21 cellular contexts compared by ENCODE assay signal in the genomic region with DNA sequence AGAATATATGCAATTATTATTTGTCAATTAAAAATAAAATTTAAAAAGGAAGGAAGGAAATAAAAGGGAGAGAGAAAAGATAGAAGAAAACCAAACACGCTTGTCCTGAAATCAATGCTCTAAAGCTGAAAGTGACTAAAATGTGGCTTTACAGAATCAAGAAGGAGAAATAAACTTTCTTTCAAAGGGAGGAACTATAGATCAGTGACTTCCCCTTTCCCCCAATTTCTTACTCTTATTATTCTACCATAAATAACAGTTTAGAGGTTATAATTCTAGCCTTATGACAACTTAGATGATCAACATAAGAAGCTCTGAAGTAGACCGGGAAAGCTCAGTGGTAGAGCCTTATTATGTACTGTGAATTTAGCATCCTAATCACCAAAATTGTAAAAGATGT.
A peak's percentile ranks its signal among the peaks of the same experiment; 100 is the strongest.
DNase-seq lines count a peak whose midpoint lies in the region; ATAC-seq and TF ChIP-seq lines count a peak whose summit lies in the region.
"Had no signal": no experiment of that assay in that cellular context is flagged by ENCODE, and none has a peak within 500 bp of the region (broad histone marks: within the 10 kb centered on the region; RNA-seq: fewer than 3 reads in every experiment).

No MANE protein-coding gene starts in this region.

- ATAC-seq in stimulated activated effector memory CD8-positive, alpha-beta T cell treated with anti-CD3 and anti-CD28 coated beads, Interleukin-12 subunit alpha, Interleukin-12 subunit beta, amount 100 ng/mL, for 72 hours: no peak
- no peak for ATAC-seq in GM18505 (IDR thresholded peaks at IDR 0.05; ENCODE audit: unreplicated experiment)
- ATAC-seq in GM21367 (IDR thresholded peaks at IDR 0.05; ENCODE audit: unreplicated experiment): no peak
- ATAC-seq in left cardiac atrium: no peak
- ATAC-seq: foreskin keratinocyte, mucosa of descending colon, Right ventricle myocardium inferior had no signal

- H3K4me2 ChIP-seq in Karpas-422 (ENCODE audit: low read depth, low read length, poor library complexity, severe bottlenecking): no peak overlapping the region
- H3K4me2 ChIP-seq: hepatocyte, smooth muscle cell had no signal

- peaks cover 6% of the 10 kb centered on the region for H3K9me3 Mint-ChIP-seq in activated naive CD4-positive, alpha-beta T cell treated with anti-CD3 and anti-CD28 coated beads, Interleukin-2, amount 50 U/mL, for 24 hours
- H3K9me3 Mint-ChIP-seq in activated T-helper 1 cell treated with anti-CD3 and anti-CD28 coated beads, Interleukin-12 subunit alpha, Interleukin-12 subunit beta, Interleukin-2, Interleukin-4 antibody, amounts not matched to agents 30 ng/mL and 10 ng/mL and 1 ng/mL, durations not matched to agents 14 hours and 24 hours and 36 hours: no peaks in the 10 kb centered on the region
- H3K9me3 Mint-ChIP-seq in stimulated activated effector memory CD8-positive, alpha-beta T cell treated with anti-CD3 and anti-CD28 coated beads, Interleukin-12 subunit alpha, Interleukin-12 subunit beta, amount 100 ng/mL, for 72 hours: no peaks in the 10 kb centered on the region

- H2AFZ ChIP-seq in Karpas-422 (ENCODE audit: low read length): no peak overlapping the region
- H2AFZ ChIP-seq: hepatocyte had no signal

- H3K36me3 ChIP-seq in Karpas-422 (ENCODE audit: insufficient read depth, low read length): no peaks in the 10 kb centered on the region
- H3K36me3 ChIP-seq: ascending aorta had no signal

- H3K36me3 Mint-ChIP-seq in activated naive CD4-positive, alpha-beta T cell treated with anti-CD3 and anti-CD28 coated beads, Interleukin-2, amount 50 U/mL, for 24 hours: peaks cover 12% of the 10 kb centered on the region
- H3K36me3 Mint-ChIP-seq in activated T-helper 1 cell treated with anti-CD3 and anti-CD28 coated beads, Interleukin-12 subunit alpha, Interleukin-12 subunit beta, Interleukin-2, Interleukin-4 antibody, amounts not matched to agents 30 ng/mL and 10 ng/mL and 1 ng/mL, durations not matched to agents 14 hours and 24 hours and 36 hours (ENCODE audit: low read depth): peaks cover 14% of the 10 kb centered on the region
- H3K36me3 Mint-ChIP-seq in stimulated activated effector memory CD8-positive, alpha-beta T cell treated with anti-CD3 and anti-CD28 coated beads, Interleukin-12 subunit alpha, Interleukin-12 subunit beta, amount 100 ng/mL, for 72 hours: peaks cover 25% of the 10 kb centered on the region

- no peaks in the 10 kb centered on the region for H3K9me2 ChIP-seq in Karpas-422 (replicated peaks; ENCODE audit: insufficient read depth, low read length)

- intact Hi-C loops in activated T-helper 1 cell treated with anti-CD3 and anti-CD28 coated beads, Interleukin-12 subunit alpha, Interleukin-12 subunit beta, Interleukin-2, Interleukin-4 antibody, amounts not matched to agents 30 ng/mL and 10 ng/mL and 1 ng/mL, durations not matched to agents 14 hours and 24 hours and 36 hours (cut with micrococcal nuclease): loop anchor here (2.0 kb wide), 1 partner anchor 13 kb away; no protein-coding TSS in a partner anchor
- intact Hi-C loops in left cardiac atrium (cut with DNase I): loop anchor here in 1 of 2 donors (10.0 kb wide), 1 partner anchor 217 kb away; no protein-coding TSS in a partner anchor

- no peak for TF ChIP-seq POLR2A in GM18505 (IDR thresholded peaks at IDR 0.05; ENCODE audit: borderline replicate concordance, extremely low read depth, insufficient read depth, insufficient read length)

- peak overlapping the region; percentile 15 for H3K4me3 Mint-ChIP-seq in activated naive CD4-positive, alpha-beta T cell treated with anti-CD3 and anti-CD28 coated beads, Interleukin-2, amount 50 U/mL, for 24 hours
- H3K4me3 Mint-ChIP-seq in activated T-helper 1 cell treated with anti-CD3 and anti-CD28 coated beads, Interleukin-12 subunit alpha, Interleukin-12 subunit beta, Interleukin-2, Interleukin-4 antibody, amounts not matched to agents 30 ng/mL and 10 ng/mL and 1 ng/mL, durations not matched to agents 14 hours and 24 hours and 36 hours: peak overlapping the region; percentile 11
- peak overlapping the region; percentile 65 for H3K4me3 Mint-ChIP-seq in stimulated activated effector memory CD8-positive, alpha-beta T cell treated with anti-CD3 and anti-CD28 coated beads, Interleukin-12 subunit alpha, Interleukin-12 subunit beta, amount 100 ng/mL, for 72 hours

- H3K79me2 ChIP-seq in Karpas-422 (ENCODE audit: low read length): no peaks in the 10 kb centered on the region
- H3K79me2 ChIP-seq: hepatocyte had no signal

- H3K27me3 Mint-ChIP-seq in activated naive CD4-positive, alpha-beta T cell treated with anti-CD3 and anti-CD28 coated beads, Interleukin-2, amount 50 U/mL, for 24 hours: no peaks in the 10 kb centered on the region
- no peaks in the 10 kb centered on the region for H3K27me3 Mint-ChIP-seq in activated T-helper 1 cell treated with anti-CD3 and anti-CD28 coated beads, Interleukin-12 subunit alpha, Interleukin-12 subunit beta, Interleukin-2, Interleukin-4 antibody, amounts not matched to agents 30 ng/mL and 10 ng/mL and 1 ng/mL, durations not matched to agents 14 hours and 24 hours and 36 hours (ENCODE audit: insufficient read depth)

- no peak overlapping the region for H3K4me3 ChIP-seq in Karpas-422 (ENCODE audit: low read length)
- H3K4me3 ChIP-seq: ascending aorta, hepatocyte, mucosa of descending colon, smooth muscle cell had no signal

- H3K9me3 ChIP-seq in Karpas-422 (ENCODE audit: low read length): no peaks in the 10 kb centered on the region
- H3K9me3 ChIP-seq: ascending aorta, mucosa of descending colon had no signal

- DNase-seq in activated naive CD4-positive, alpha-beta T cell treated with Interleukin-2 at 50 U/mL for 16 hours: no peak
- DNase-seq in Karpas-422: no peak
- DNase-seq in activated T-helper 1 cell treated with anti-CD3 and anti-CD28 coated beads, Interleukin-12 subunit alpha, Interleukin-12 subunit beta, Interleukin-2, Interleukin-4 antibody, amounts not matched to agents 30 ng/mL and 10 ng/mL and 1 ng/mL, durations not matched to agents 14 hours and 24 hours and 36 hours (ENCODE audit: low spot score): no peak
- no peak for DNase-seq in stimulated activated effector memory CD8-positive, alpha-beta T cell treated with anti-CD3 and anti-CD28 coated beads, Interleukin-12 subunit alpha, Interleukin-12 subunit beta, amount 100 ng/mL, for 72 hours (ENCODE audit: low spot score in 2 of 2)
- no peak for DNase-seq in left cardiac atrium
- DNase-seq: activated effector memory CD4-positive, alpha-beta T cell treated with Interleukin-2 at 50 U/mL for 16 hours; central memory CD4-positive, alpha-beta T cell; HCEC 1CT; mucosa of descending colon; NCI-H146; occipital lobe; stimulated activated CD4-positive, alpha-beta T cell treated with anti-CD3 and anti-CD28 coated beads, Interleukin-4, amount 100 ng/mL, for 1 hour had no signal

- H3K27me3 ChIP-seq in Karpas-422 (ENCODE audit: low read length): no peaks in the 10 kb centered on the region
- H3K27me3 ChIP-seq: ascending aorta had no signal

- H3K27ac ChIP-seq in Karpas-422 (ENCODE audit: low read length): peak overlapping the region; percentile 16; the same call in 1 of the 2 replicates
- H3K27ac ChIP-seq: ascending aorta, foreskin keratinocyte, hepatocyte, VCaP had no signal

- peaks cover 32% of the 10 kb centered on the region for H3K4me1 ChIP-seq in Karpas-422 (ENCODE audit: low read length)
- H3K4me1 ChIP-seq: ascending aorta, foreskin keratinocyte had no signal

- H3K27ac Mint-ChIP-seq in activated naive CD4-positive, alpha-beta T cell treated with anti-CD3 and anti-CD28 coated beads, Interleukin-2, amount 50 U/mL, for 24 hours: peak overlapping the region; percentile 91
- H3K27ac Mint-ChIP-seq in activated T-helper 1 cell treated with anti-CD3 and anti-CD28 coated beads, Interleukin-12 subunit alpha, Interleukin-12 subunit beta, Interleukin-2, Interleukin-4 antibody, amounts not matched to agents 30 ng/mL and 10 ng/mL and 1 ng/mL, durations not matched to agents 14 hours and 24 hours and 36 hours: peak overlapping the region; percentile 73
- peak overlapping the region; percentile 89 for H3K27ac Mint-ChIP-seq in stimulated activated effector memory CD8-positive, alpha-beta T cell treated with anti-CD3 and anti-CD28 coated beads, Interleukin-12 subunit alpha, Interleukin-12 subunit beta, amount 100 ng/mL, for 72 hours

- peaks cover 76% of the 10 kb centered on the region for H3K4me1 Mint-ChIP-seq in activated naive CD4-positive, alpha-beta T cell treated with anti-CD3 and anti-CD28 coated beads, Interleukin-2, amount 50 U/mL, for 24 hours
- peaks cover 60% of the 10 kb centered on the region for H3K4me1 Mint-ChIP-seq in activated T-helper 1 cell treated with anti-CD3 and anti-CD28 coated beads, Interleukin-12 subunit alpha, Interleukin-12 subunit beta, Interleukin-2, Interleukin-4 antibody, amounts not matched to agents 30 ng/mL and 10 ng/mL and 1 ng/mL, durations not matched to agents 14 hours and 24 hours and 36 hours (ENCODE audit: low read depth)
- H3K4me1 Mint-ChIP-seq in stimulated activated effector memory CD8-positive, alpha-beta T cell treated with anti-CD3 and anti-CD28 coated beads, Interleukin-12 subunit alpha, Interleukin-12 subunit beta, amount 100 ng/mL, for 72 hours: peaks cover 31% of the 10 kb centered on the region

- no peak overlapping the region for H3K9ac ChIP-seq in Karpas-422 (ENCODE audit: low read length)

- H4K20me1 ChIP-seq in Karpas-422 (ENCODE audit: insufficient read depth, low read depth, low read length): no peaks in the 10 kb centered on the region

Comparison
In these comparisons a context has a peak if more than half of its experiments do, and no peak if none do; other contexts are left out.
1. H3K4me3 Mint-ChIP-seq: peak in every context shown above with its lines; median percentile 65 in stimulated activated effector memory CD8-positive, alpha-beta T cell treated with anti-CD3 and anti-CD28 coated beads, Interleukin-12 subunit alpha, Interleukin-12 subunit beta, amount 100 ng/mL, for 72 hours; 15 in activated naive CD4-positive, alpha-beta T cell treated with anti-CD3 and anti-CD28 coated beads, Interleukin-2, amount 50 U/mL, for 24 hours; 11 in activated T-helper 1 cell treated with anti-CD3 and anti-CD28 coated beads, Interleukin-12 subunit alpha, Interleukin-12 subunit beta, Interleukin-2, Interleukin-4 antibody, amounts not matched to agents 30 ng/mL and 10 ng/mL and 1 ng/mL, durations not matched to agents 14 hours and 24 hours and 36 hours.